8 cellular contexts compared by ENCODE assay signal in genomic region chr2:8836979-8837794, GRCh38. TPM values are rescaled to one million over a fixed set of nuclear protein-coding genes. Genes with fewer than 3 reads are reported as not detected.
DNase-seq lines count a peak whose midpoint lies in the region; ATAC-seq and TF ChIP-seq lines count a peak whose summit lies in the region.

KIDINS220 (minus strand) TSS chr2:8837613; CDS start chr2:8827093, 10,520 bp downstream.

- H3K27ac Mint-ChIP-seq in nephron progenitor cell = peak within 1 kb of the TSS; percentile 98
- H3K27ac Mint-ChIP-seq in stimulated activated naive CD8-positive, alpha-beta T cell treated with anti-CD3 and anti-CD28 coated beads, Interleukin-15, amount 100 ng/mL, for 72 hours = peak within 1 kb of the TSS; percentile 99

- H3K27ac ChIP-seq in GM23248 = peak within 1 kb of the TSS; percentile 38

- peak within 1 kb of the TSS; percentile 100 for H3K4me3 Mint-ChIP-seq in nephron progenitor cell
- peak within 1 kb of the TSS; percentile 93 to 97 for H3K4me3 Mint-ChIP-seq in stimulated activated naive CD8-positive, alpha-beta T cell treated with anti-CD3 and anti-CD28 coated beads, Interleukin-15, amount 100 ng/mL, for 72 hours

- DNase-seq in EH (ENCODE audit: low read depth) (peak; percentile 86), GM23248 (peak; percentile 94), Kasumi-1 (lab: John Stamatoyannopoulos, UW) (peak; percentile 67 to 71), fibroblast of the conjunctiva (ENCODE audit: low read depth) (peak; percentile 65), nephron progenitor cell (peak; percentile 82)
- peak; percentile 93 for DNase-seq in activated effector memory CD4-positive, alpha-beta T cell treated with anti-CD3 and anti-CD28 coated beads, Interleukin-2, amount 50 U/mL, for 16 hours
- DNase-seq in stimulated activated naive CD8-positive, alpha-beta T cell treated with anti-CD3 and anti-CD28 coated beads, Interleukin-15, amount 100 ng/mL, for 72 hours = peak; percentile 82 to 83

- H3K9ac ChIP-seq in GM23248 = peak within 1 kb of the TSS; percentile 87

- 1% methylated on average over 40 to 67 of the region's 67 CpGs for WGBS in GM23248 (ENCODE audit: low coverage in 1 of 2, low lambda C conversion rate in 2 of 2, missing lambda C conversion rate in 2 of 2), 2 experiments

- peaks cover 39% of the 10 kb centered on the region for H3K4me1 Mint-ChIP-seq in nephron progenitor cell
- peaks cover 42% of the 10 kb centered on the region for H3K4me1 Mint-ChIP-seq in stimulated activated naive CD8-positive, alpha-beta T cell treated with anti-CD3 and anti-CD28 coated beads, Interleukin-15, amount 100 ng/mL, for 72 hours

- peaks cover 7% of the 10 kb centered on the region; the same call in 1 of the 2 replicates for H4K20me1 ChIP-seq in GM23248 (ENCODE audit: insufficient read depth)

- TF ChIP-seq CTCF in nephron progenitor cell (IDR thresholded peaks at IDR 0.05) = no peak

- peak within 1 kb of the TSS; percentile 99 for H3K4me2 ChIP-seq in GM23248 (ENCODE audit: unreplicated experiment)

- ATAC-seq in stimulated activated naive CD8-positive, alpha-beta T cell treated with anti-CD3 and anti-CD28 coated beads, Interleukin-15, amount 100 ng/mL, for 72 hours = peak; percentile 93

- in situ Hi-C loops in GM23248 (cut with MboI) = no loop called here

- peak within 1 kb of the TSS; percentile 95 for H2AFZ ChIP-seq in GM23248

- TF ChIP-seq POLR2A in Raji (IDR thresholded peaks at IDR 0.05; ENCODE audit: insufficient read depth, low read depth, low read length) = peak; percentile 90

- peaks cover 9% of the 10 kb centered on the region for H3K27me3 Mint-ChIP-seq in nephron progenitor cell (ENCODE audit: low read depth, poor library complexity)
- H3K27me3 Mint-ChIP-seq in stimulated activated naive CD8-positive, alpha-beta T cell treated with anti-CD3 and anti-CD28 coated beads, Interleukin-15, amount 100 ng/mL, for 72 hours = no peaks in the 10 kb centered on the region

- H3F3A ChIP-seq in GM23248 (ENCODE audit: insufficient read depth) = no peaks in the 10 kb centered on the region

- H3K79me2 ChIP-seq in GM23248 (ENCODE audit: insufficient read depth) = peaks cover 51% of the 10 kb centered on the region

- H3K9me3 ChIP-seq in GM23248 (ENCODE audit: low read depth) = no peaks in the 10 kb centered on the region

- peaks cover 24% of the 10 kb centered on the region for H3K9me3 Mint-ChIP-seq in nephron progenitor cell
- no peaks in the 10 kb centered on the region for H3K9me3 Mint-ChIP-seq in stimulated activated naive CD8-positive, alpha-beta T cell treated with anti-CD3 and anti-CD28 coated beads, Interleukin-15, amount 100 ng/mL, for 72 hours

- peak within 1 kb of the TSS; percentile 94 for H3K4me3 ChIP-seq in GM23248

- H3K9me2 ChIP-seq in GM23248 (ENCODE audit: insufficient read depth) = no peaks in the 10 kb centered on the region

- no peaks in the 10 kb centered on the region for H3K27me3 ChIP-seq in GM23248 (replicated peaks; ENCODE audit: insufficient read depth)

- H3K36me3 Mint-ChIP-seq in nephron progenitor cell (ENCODE audit: low read depth) = peaks cover 9% of the 10 kb centered on the region

- H3K4me1 ChIP-seq in GM23248 (ENCODE audit: insufficient read depth) = peaks cover 8% of the 10 kb centered on the region; the same call in 1 of the 2 replicates

- no peaks in the 10 kb centered on the region for H3K36me3 ChIP-seq in GM23248 (ENCODE audit: low read depth)

RNA-seq across cellular contexts. Expression of gene KIDINS220, which starts in this region (rescaled TPM):
- total RNA-seq in GM23248 (2014; rRNA removed; shearing (Covaris generic)) = 52.2 and 76.4 TPM in 2 replicates
- 23.4 and 25.0 TPM in 2 replicates for polyA plus RNA-seq in GM23248 (2016; fragmentation: Nextera tagmentation; extraction: Ambion mirVana)

Comparison
In these comparisons a context has a peak if more than half of its experiments do, and no peak if none do; other contexts are left out.
1. Peak in every context shown above with its lines: DNase-seq, ATAC-seq, H3K4me3 ChIP-seq and H3K27ac ChIP-seq.